25 cellular contexts compared by ENCODE assay signal in genomic region chr6:25239059-25239458, GRCh38.
DNase-seq lines count a peak whose midpoint lies in the region; ATAC-seq, FAIRE-seq and TF ChIP-seq lines count a peak whose summit lies in the region.
"Had no signal": no experiment of that assay in that cellular context is flagged by ENCODE, and none has a peak within 500 bp of the region (broad histone marks: within the 10 kb centered on the region; RNA-seq: fewer than 3 reads in every experiment).

No MANE protein-coding gene starts in this region.

- H3K36me3 ChIP-seq in ACC112 (ENCODE audit: insufficient read depth, low read length), result no peaks in the 10 kb centered on the region
- H3K36me3 ChIP-seq: BE2C, MG63, SJCRH30 had no signal

- H3K79me2 ChIP-seq in ACC112 (ENCODE audit: control insufficient read depth, insufficient read depth, low read length, unreplicated experiment), result no peaks in the 10 kb centered on the region

- peak; percentile 94 for FAIRE-seq in endometrium (lab: Jason Lieb, UNC)
- FAIRE-seq: GM12892, GM19239, H54, RCC 7860 had no signal

- no peak overlapping the region for H3K4me3 ChIP-seq in ACC112 (ENCODE audit: low read depth, low read length)
- H3K4me3 ChIP-seq: MG63, SJCRH30 had no signal

- no peaks in the 10 kb centered on the region for H3K27me3 ChIP-seq in ACC112 (ENCODE audit: insufficient read depth, low read length)
- H3K27me3 ChIP-seq: BE2C, MG63, SJCRH30 had no signal

- H3K4me1 ChIP-seq in ACC112 (ENCODE audit: control insufficient read depth, insufficient read depth, low read length, unreplicated experiment), result peaks cover 3% of the 10 kb centered on the region
- H3K4me1 ChIP-seq: BE2C, SJCRH30 had no signal

- ATAC-seq in SK-N-SH treated with all-trans-retinoic acid at 6 μM for 48 hours, result peak; percentile 55

- DNase-seq in NCI-H2196 treated with DMSO at 0.1 percent for 48 hours (lab: John Stamatoyannopoulos, UW; ENCODE audit: unreplicated experiment) (peak; percentile 46), C1 segment of cervical spinal cord (lab: John Stamatoyannopoulos, UW) (no peak), kidney tubule cell (ENCODE audit: low spot score) (no peak), midbrain (lab: John Stamatoyannopoulos, UW) (no peak)
- DNase-seq in activated CD8-positive, alpha-beta memory T cell treated with anti-CD3 and anti-CD28 coated beads for 24 hours, result no peak
- DNase-seq: ACHN, BE2C, Calu3, DND-41, HFFc6, KBM-7, MG63, NCI-H1105 treated with DMSO at 0.1 percent for 48 hours, NCI-H146, NCI-H2227 treated with DMSO at 0.1 percent for 48 hours, NCI-H510A, SJCRH30 had no signal

- H3K27ac ChIP-seq in ACC112 (ENCODE audit: low read depth, low read length), result no peak overlapping the region
- H3K27ac ChIP-seq: 22Rv1, SJCRH30 had no signal

- peak overlapping the region; percentile 39 for H2AFZ ChIP-seq in ACC112 (ENCODE audit: low read length, unreplicated experiment)

TF ChIP-seq in SK-N-SH treated with all-trans-retinoic acid at 6 μM for 48 hours, 23 proteins besides CTCF, POLR2A, EP300 and RAD21:
- TF ChIP-seq ZNF565 (CRISPR knock-in tag; conservative IDR thresholded peaks at IDR 0.05; ENCODE audit: low read depth) (no peak), TCF4 (CRISPR knock-in tag; IDR thresholded peaks at IDR 0.05; ENCODE audit: borderline replicate concordance) (peak; percentile 51; the same call in 1 of the 2 replicates), TOX (CRISPR knock-in tag; IDR thresholded peaks at IDR 0.05; ENCODE audit: borderline replicate concordance) (peak; percentile 57; the same call in 1 of the 2 replicates), PPARA (CRISPR knock-in tag; IDR thresholded peaks at IDR 0.05; ENCODE audit: borderline replicate concordance) (no peak), CSDC2 (CRISPR knock-in tag; IDR thresholded peaks at IDR 0.05) (no peak), OSR1 (CRISPR knock-in tag; IDR thresholded peaks at IDR 0.05) (no peak), ZFP3 (CRISPR knock-in tag; IDR thresholded peaks at IDR 0.05) (no peak), BACH2 (CRISPR knock-in tag; IDR thresholded peaks at IDR 0.05; ENCODE audit: borderline replicate concordance) (no peak), ZFP30 (CRISPR knock-in tag; IDR thresholded peaks at IDR 0.05) (no peak), ISL1 (CRISPR knock-in tag; IDR thresholded peaks at IDR 0.05) (peak; percentile 98)
- TF ChIP-seq, protein P1, sequence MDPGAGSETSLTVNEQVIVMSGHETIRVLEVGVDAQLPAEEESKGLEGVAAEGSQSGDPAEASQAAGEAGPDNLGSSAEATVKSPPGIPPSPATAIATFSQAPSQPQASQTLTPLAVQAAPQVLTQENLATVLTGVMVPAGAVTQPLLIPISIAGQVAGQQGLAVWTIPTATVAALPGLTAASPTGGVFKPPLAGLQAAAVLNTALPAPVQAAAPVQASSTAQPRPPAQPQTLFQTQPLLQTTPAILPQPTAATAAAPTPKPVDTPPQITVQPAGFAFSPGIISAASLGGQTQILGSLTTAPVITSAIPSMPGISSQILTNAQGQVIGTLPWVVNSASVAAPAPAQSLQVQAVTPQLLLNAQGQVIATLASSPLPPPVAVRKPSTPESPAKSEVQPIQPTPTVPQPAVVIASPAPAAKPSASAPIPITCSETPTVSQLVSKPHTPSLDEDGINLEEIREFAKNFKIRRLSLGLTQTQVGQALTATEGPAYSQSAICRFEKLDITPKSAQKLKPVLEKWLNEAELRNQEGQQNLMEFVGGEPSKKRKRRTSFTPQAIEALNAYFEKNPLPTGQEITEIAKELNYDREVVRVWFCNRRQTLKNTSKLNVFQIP (CRISPR knock-in tag; IDR thresholded peaks at IDR 0.05; ENCODE audit: borderline replicate concordance, low read depth), result 0 out of 2 replicates have a peak, but pooled peaks have one; percentile 56
- TF ChIP-seq, protein P2, sequence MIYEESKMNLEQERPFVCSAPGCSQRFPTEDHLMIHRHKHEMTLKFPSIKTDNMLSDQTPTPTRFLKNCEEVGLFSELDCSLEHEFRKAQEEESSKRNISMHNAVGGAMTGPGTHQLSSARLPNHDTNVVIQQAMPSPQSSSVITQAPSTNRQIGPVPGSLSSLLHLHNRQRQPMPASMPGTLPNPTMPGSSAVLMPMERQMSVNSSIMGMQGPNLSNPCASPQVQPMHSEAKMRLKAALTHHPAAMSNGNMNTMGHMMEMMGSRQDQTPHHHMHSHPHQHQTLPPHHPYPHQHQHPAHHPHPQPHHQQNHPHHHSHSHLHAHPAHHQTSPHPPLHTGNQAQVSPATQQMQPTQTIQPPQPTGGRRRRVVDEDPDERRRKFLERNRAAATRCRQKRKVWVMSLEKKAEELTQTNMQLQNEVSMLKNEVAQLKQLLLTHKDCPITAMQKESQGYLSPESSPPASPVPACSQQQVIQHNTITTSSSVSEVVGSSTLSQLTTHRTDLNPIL (CRISPR knock-in tag; IDR thresholded peaks at IDR 0.05; ENCODE audit: low read depth), result peak; percentile 59; the same call in 1 of the 2 replicates
